Comparison of ENCODE assay signal across 26 cellular contexts in genomic region chr20:23198815-23199214, GRCh38.
"Had no signal": no experiment of that assay in that cellular context is flagged by ENCODE, and none has a peak within 500 bp of the region (broad histone marks: within the 10 kb centered on the region; RNA-seq: fewer than 3 reads in every experiment).

No MANE protein-coding gene starts in this region.

- FAIRE-seq: urothelium cell line had no signal

- H3K9me3 ChIP-seq: stomach, suprapubic skin, testis, thoracic aorta, thyroid gland, tibial artery, tibial nerve, transverse colon, upper lobe of right lung, uterus, vagina had no signal

- ATAC-seq: stimulated activated effector memory CD8-positive, alpha-beta T cell treated with anti-CD3 and anti-CD28 coated beads, Interleukin-12 subunit alpha, Interleukin-12 subunit beta, amount 100 ng/mL, for 72 hours; stimulated activated memory B cell treated with anti-CD40 and anti-IgM and Interleukin-4, amounts not matched to agents 10 μg/mL and 1 μg/mL and 100 μg/mL, for 72 hours; stimulated activated naive B cell treated with anti-CD40 and anti-IgM and Interleukin-4, amounts not matched to agents 10 μg/mL and 1 μg/mL and 100 μg/mL, for 72 hours; stimulated activated naive CD8-positive, alpha-beta T cell treated with anti-CD3 and anti-CD28 coated beads, Interleukin-15, amount 100 ng/mL, for 72 hours; stimulated activated naive CD8-positive, alpha-beta T cell treated with anti-CD3 and anti-CD28 coated beads, Interleukin-15, Interleukin-2, amounts not matched to agents 100 U/mL and 50 U/mL, for 24 hours; upper lobe of right lung had no signal

- H3K4me3 ChIP-seq: stomach, suprapubic skin, testis, thoracic aorta, thyroid gland, tibial artery, tibial nerve, transverse colon, upper lobe of left lung, upper lobe of right lung, uterus, vagina had no signal

- H3K36me3 ChIP-seq: stomach, suprapubic skin, thoracic aorta, thyroid gland, tibial artery, tibial nerve, transverse colon, upper lobe of left lung, upper lobe of right lung, uterus, vagina had no signal

- H3K27ac ChIP-seq: stomach, suprapubic skin, testis, thoracic aorta, thyroid gland, tibial artery, tibial nerve, transverse colon, upper lobe of left lung, upper lobe of right lung, uterus, vagina had no signal

- H3K4me1 ChIP-seq: stomach, thyroid gland, upper lobe of left lung, upper lobe of right lung, uterus had no signal

- H3K27me3 ChIP-seq: stomach, suprapubic skin, testis, thyroid gland, tibial artery, tibial nerve, transverse colon, upper lobe of left lung, upper lobe of right lung, uterus, vagina had no signal

- DNase-seq: stimulated activated CD4-positive, alpha-beta T cell treated with anti-CD3 and anti-CD28 coated beads, Interleukin-2, amount 100 ng/mL, for 48 hours; stimulated activated CD4-positive, alpha-beta T cell treated with anti-CD3 and anti-CD28 coated beads, Interleukin-4, amount 100 ng/mL, for 1 hour; stimulated activated CD4-positive, alpha-beta T cell treated with anti-CD3 and anti-CD28 coated beads, Interleukin-4, amount 100 ng/mL, for 24 hours; stimulated activated CD4-positive, alpha-beta T cell treated with anti-CD3 and anti-CD28 coated beads, Interleukin-4, amount 100 ng/mL, for 4 hours; stimulated activated CD8-positive, alpha-beta memory T cell treated with anti-CD3 and anti-CD28 coated beads, Interleukin-4, amount 100 ng/mL, for 48 hours; stimulated activated naive B cell treated with anti-CD40 and anti-IgM and Interleukin-4, amounts not matched to agents 10 μg/mL and 1 μg/mL and 100 μg/mL, for 72 hours; stimulated activated naive CD4-positive, alpha-beta T cell treated with Interleukin-2 at 50 U/mL for 16 hours; stimulated activated naive CD8-positive, alpha-beta T cell treated with anti-CD3 and anti-CD28 coated beads, Interleukin-15, amount 100 ng/mL, for 72 hours; stimulated activated naive CD8-positive, alpha-beta T cell treated with anti-CD3 and anti-CD28 coated beads, Interleukin-15, Interleukin-2, amounts not matched to agents 100 U/mL and 50 U/mL, for 24 hours; stomach; substantia nigra; testis; thyroid gland; tibial artery; transverse colon; trophoblast cell; upper lobe of left lung; upper lobe of right lung; uterus had no signal
